10 cellular contexts compared by ENCODE assay signal in the genomic region with DNA sequence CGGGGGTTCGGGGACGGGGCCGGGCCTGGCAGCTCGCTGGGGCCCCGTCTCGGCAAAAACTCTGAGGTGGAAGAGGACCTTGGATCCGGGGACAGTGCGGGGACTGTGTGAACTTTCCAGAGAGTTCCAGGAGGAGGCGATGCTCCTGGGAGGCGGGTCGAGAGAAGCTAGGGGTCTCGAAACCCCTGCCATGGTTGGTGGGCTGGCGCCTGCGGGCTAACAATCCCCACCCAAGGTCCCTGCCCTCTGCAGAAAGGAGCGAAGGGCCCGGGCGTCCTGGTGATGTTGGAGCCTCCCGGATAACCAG. TPM values are rescaled to one million over a fixed set of nuclear protein-coding genes. Genes with fewer than 3 reads are reported as not detected.
DNase-seq lines count a peak whose midpoint lies in the region; FAIRE-seq and TF ChIP-seq lines count a peak whose summit lies in the region.
"Had no signal": no experiment of that assay in that cellular context is flagged by ENCODE, and none has a peak within 500 bp of the region (broad histone marks: within the 10 kb centered on the region; RNA-seq: fewer than 3 reads in every experiment).

No MANE protein-coding gene starts in this region.

- no peak for FAIRE-seq in keratinocyte (lab: Jason Lieb, UNC)

- peak; percentile 28 for DNase-seq in NCI-H510A (lab: John Stamatoyannopoulos, UW)
- no peak for DNase-seq in NCI-H510A treated with DMSO at 0.1 percent for 48 hours (lab: John Stamatoyannopoulos, UW)
- no peak for DNase-seq in astrocyte of the cerebellum (ENCODE audit: low read depth)
- DNase-seq in keratinocyte (ENCODE audit: low read depth, low spot score) = no peak
- DNase-seq in suprapubic skin (ENCODE audit: low spot score in 2 of 2) = no peak
- no peak for DNase-seq in glomerular visceral epithelial cell (ENCODE audit: extremely low spot score)
- DNase-seq in NCI-H1417 treated with DMSO at 0.1 percent for 48 hours (lab: John Stamatoyannopoulos, UW) = no peak
- DNase-seq in KBM-7 = no peak
- DNase-seq: activated CD4-positive, alpha-beta T cell treated with anti-CD3 and anti-CD28 coated beads for 1 hour; naive B cell had no signal

- H3K79me2 ChIP-seq in keratinocyte (ENCODE audit: control insufficient read depth, insufficient read depth, low read length) = no peaks in the 10 kb centered on the region

- H3K36me3 ChIP-seq in keratinocyte (ENCODE audit: control insufficient read depth in 2 of 2, extremely low read depth in 1 of 2, insufficient read depth in 2 of 2, low read length in 2 of 2) = peaks cover under 1 to 4% of the 10 kb centered on the region in 2 experiments
- peaks cover 7% of the 10 kb centered on the region for H3K36me3 ChIP-seq in suprapubic skin

- in situ Hi-C loops in astrocyte of the cerebellum (cut with HindIII; ENCODE audit: low sequenced_read_pairs) = no loop called here
- in situ Hi-C loops in KBM-7 (cut with MboI; ENCODE audit: low pct_unique_long_range_greater_than_20kb, low sequenced_read_pairs) = no loop called here

- 15% methylated on average over 5 of the region's 19 CpGs for WGBS in suprapubic skin

- H3K4me3 ChIP-seq in astrocyte of the cerebellum (ENCODE audit: low read depth, low read length) (peak overlapping the region; percentile 35), keratinocyte (ENCODE audit: control insufficient read depth in 2 of 3, extremely low read depth in 1 of 3, insufficient read depth in 2 of 3, low read depth in 1 of 3, low read length in 3 of 3) (peak overlapping the region in 2 of 3 experiments; percentile 10 to 34), suprapubic skin (peak overlapping the region; percentile 42)

- H4K20me1 ChIP-seq in keratinocyte (ENCODE audit: control insufficient read depth, extremely low read depth, insufficient read depth, low read length) = no peaks in the 10 kb centered on the region

- peak overlapping the region; percentile 78 for H2AFZ ChIP-seq in keratinocyte (ENCODE audit: control insufficient read depth, low read length)

- H3K4me2 ChIP-seq in keratinocyte (ENCODE audit: control insufficient read depth, extremely low read depth, insufficient read depth, low read depth, low read length) = peak overlapping the region; percentile 89

- dilution Hi-C loops in keratinocyte (cut with MboI; ENCODE audit: extremely low pct_ligation_motif_present, low sequenced_read_pairs) = no loop called here

- H3K4me1 ChIP-seq in keratinocyte (ENCODE audit: control insufficient read depth, extremely low read depth, insufficient read depth, low read length) (peaks cover 50% of the 10 kb centered on the region), suprapubic skin (peaks cover 53% of the 10 kb centered on the region)

- no peak for TF ChIP-seq POLR2A in suprapubic skin (IDR thresholded peaks at IDR 0.05)

- no peak overlapping the region for H3K27ac ChIP-seq in keratinocyte (ENCODE audit: control insufficient read depth, insufficient read depth, low read length)
- H3K27ac ChIP-seq in suprapubic skin = peak overlapping the region; percentile 2

- peak; percentile 32 for TF ChIP-seq CTCF in astrocyte of the cerebellum (IDR thresholded peaks at IDR 0.05; ENCODE audit: low read depth, low read length, missing control alignments)
- no peak for TF ChIP-seq CTCF in keratinocyte (optimal IDR thresholded peaks at IDR 0.05 in 1 of 3, IDR thresholded peaks at IDR 0.05 in 1 of 3, conservative IDR thresholded peaks at IDR 0.05 in 1 of 3; ENCODE audit: extremely low read depth in 1 of 3, insufficient read depth in 2 of 3, low read length in 3 of 3)
- TF ChIP-seq CTCF in suprapubic skin (IDR thresholded peaks at IDR 0.05) = no peak

- no peaks in the 10 kb centered on the region for H3K9me3 ChIP-seq in keratinocyte (ENCODE audit: control insufficient read depth, low read depth, low read length)
- no peaks in the 10 kb centered on the region for H3K9me3 ChIP-seq in suprapubic skin

- H3K9me1 ChIP-seq in keratinocyte (ENCODE audit: control insufficient read depth, extremely low read depth, insufficient read depth, low read length) = peaks cover 2% of the 10 kb centered on the region

- no peak for TF ChIP-seq EP300 in suprapubic skin (IDR thresholded peaks at IDR 0.05)

- no peaks in the 10 kb centered on the region for H3K27me3 ChIP-seq in keratinocyte (ENCODE audit: control insufficient read depth, extremely low read depth, insufficient read depth, low read length)
- no peaks in the 10 kb centered on the region for H3K27me3 ChIP-seq in suprapubic skin

- peak overlapping the region; percentile 33 for H3K9ac ChIP-seq in keratinocyte (ENCODE audit: control insufficient read depth, extremely low read depth, insufficient read depth, low read length)

RNA-seq across cellular contexts. Expression of a gene that starts 4.7 kb away (rescaled TPM):
- 21.1 to 29.2 TPM (median 23.3 TPM) in 3 replicates for polyA plus RNA-seq in keratinocyte
- polyA plus RNA-seq in keratinocyte (2011; ENCODE audit: low read depth) = 72.4 TPM
- polyA plus RNA-seq in keratinocyte (2011; cell fraction: cytosol; rRNA removed) = 15.4 and 26.0 TPM in 2 replicates
- 38.5 and 51.4 TPM in 2 replicates for polyA plus RNA-seq in keratinocyte (2011; cell fraction: nucleus; rRNA removed)
- 26.4 and 42.3 TPM in 2 replicates for polyA plus RNA-seq in keratinocyte (2012; ENCODE audit: low replicate concordance)
- 28.1 to 136 TPM (median 33.8 TPM) in 3 replicates for polyA minus RNA-seq in keratinocyte
- polyA minus RNA-seq in keratinocyte (2011; cell fraction: cytosol; rRNA and poly(A)+ RNA removed) = 62.0 TPM
- polyA minus RNA-seq in keratinocyte (2011; cell fraction: nucleus; rRNA and poly(A)+ RNA removed) = 26.1 and 27.0 TPM in 2 replicates
- total RNA-seq in suprapubic skin = 100 to 1,000 TPM in 2 of 4 donors, 10 to 100 TPM in 2; 84.3 to 157 (median 105) TPM

RNA-seq across cellular contexts. Expression of a gene that starts 27.5 kb away (rescaled TPM):
- polyA plus RNA-seq in keratinocyte = 18.1 to 40.1 TPM (median 25.0 TPM) in 3 replicates
- polyA plus RNA-seq in keratinocyte (2011; ENCODE audit: low read depth) = 26.3 TPM
- polyA plus RNA-seq in keratinocyte (2011; cell fraction: cytosol; rRNA removed) = 11.4 and 22.0 TPM in 2 replicates
- 58.2 and 67.9 TPM in 2 replicates for polyA plus RNA-seq in keratinocyte (2011; cell fraction: nucleus; rRNA removed)
- 16.9 and 35.5 TPM in 2 replicates for polyA plus RNA-seq in keratinocyte (2012; ENCODE audit: low replicate concordance)
- 18.7 to 32.6 TPM (median 20.1 TPM) in 3 replicates for polyA minus RNA-seq in keratinocyte
- polyA minus RNA-seq in keratinocyte (2011; cell fraction: cytosol; rRNA and poly(A)+ RNA removed) = 17.8 TPM
- 29.3 and 30.3 TPM in 2 replicates for polyA minus RNA-seq in keratinocyte (2011; cell fraction: nucleus; rRNA and poly(A)+ RNA removed)
- total RNA-seq in suprapubic skin = 100 to 1,000 TPM in 1 of 4 donors, 10 to 100 TPM in 3; 55.7 to 154 (median 77.2) TPM

RNA-seq across cellular contexts. Expression of a gene that starts 41.7 kb away (rescaled TPM):
- polyA plus RNA-seq in keratinocyte = 20.5 to 39.2 TPM (median 24.8 TPM) in 3 replicates
- 11.2 TPM for polyA plus RNA-seq in keratinocyte (2011; ENCODE audit: low read depth)
- polyA plus RNA-seq in keratinocyte (2011; cell fraction: cytosol; rRNA removed) = 12.1 and 25.9 TPM in 2 replicates
- polyA plus RNA-seq in keratinocyte (2011; cell fraction: nucleus; rRNA removed) = 55.6 and 73.3 TPM in 2 replicates
- polyA plus RNA-seq in keratinocyte (2012; ENCODE audit: low replicate concordance) = 42.9 and 52.4 TPM in 2 replicates
- polyA minus RNA-seq in keratinocyte = 22.4 to 37.8 TPM (median 30.0 TPM) in 3 replicates
- polyA minus RNA-seq in keratinocyte (2011; cell fraction: cytosol; rRNA and poly(A)+ RNA removed) = 49.9 TPM
- 29.0 and 32.8 TPM in 2 replicates for polyA minus RNA-seq in keratinocyte (2011; cell fraction: nucleus; rRNA and poly(A)+ RNA removed)
- 100 to 1,000 TPM in 1 of 4 donors, 10 to 100 TPM in 3; 49.4 to 107 (median 63.9) TPM for total RNA-seq in suprapubic skin
